Comparison of ENCODE assay signal across 2 cellular contexts in the genomic region with DNA sequence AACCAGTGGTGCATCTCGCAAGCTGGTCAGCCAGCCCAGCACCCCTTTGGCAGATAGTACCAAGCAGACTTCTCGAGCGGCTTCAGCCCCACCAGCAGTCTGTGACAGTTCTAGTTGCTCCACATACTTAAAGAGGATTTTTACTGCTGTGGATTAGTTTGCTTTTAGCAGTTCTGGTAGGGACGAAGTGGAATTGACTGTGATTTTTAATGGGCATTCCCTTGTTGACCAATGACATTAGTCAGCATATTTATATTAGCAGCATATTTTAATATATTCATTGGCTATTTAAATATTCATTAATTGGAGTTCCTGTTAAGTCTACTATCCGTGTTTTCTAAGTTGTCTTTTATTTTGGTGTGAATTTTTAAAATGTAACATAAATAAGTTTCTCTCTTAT.
TF ChIP-seq lines count a peak whose summit lies in the region.

No MANE protein-coding gene starts in this region.

TF ChIP-seq in HepG2, 621 proteins besides CTCF, POLR2A, EP300 and RAD21 (continued from another document):
- TF ChIP-seq, protein P1, sequence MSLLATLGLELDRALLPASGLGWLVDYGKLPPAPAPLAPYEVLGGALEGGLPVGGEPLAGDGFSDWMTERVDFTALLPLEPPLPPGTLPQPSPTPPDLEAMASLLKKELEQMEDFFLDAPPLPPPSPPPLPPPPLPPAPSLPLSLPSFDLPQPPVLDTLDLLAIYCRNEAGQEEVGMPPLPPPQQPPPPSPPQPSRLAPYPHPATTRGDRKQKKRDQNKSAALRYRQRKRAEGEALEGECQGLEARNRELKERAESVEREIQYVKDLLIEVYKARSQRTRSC (CRISPR knock-in tag; IDR thresholded peaks at IDR 0.05; ENCODE audit: low read depth), result no peak
- TF ChIP-seq ZNF205 (CRISPR knock-in tag; IDR thresholded peaks at IDR 0.05) (no peak), ZNF431 (CRISPR knock-in tag; IDR thresholded peaks at IDR 0.05; ENCODE audit: borderline replicate concordance, low read depth) (no peak), GPN1 (CRISPR knock-in tag; IDR thresholded peaks at IDR 0.05; ENCODE audit: borderline replicate concordance) (no peak), YY1 (IDR thresholded peaks at IDR 0.05; ENCODE audit: insufficient read depth, insufficient replicate concordance, low read depth, low read length) (no peak), GMEB1 (CRISPR knock-in tag; IDR thresholded peaks at IDR 0.05; ENCODE audit: borderline replicate concordance) (no peak), HINFP (CRISPR knock-in tag; IDR thresholded peaks at IDR 0.05; ENCODE audit: low read depth) (no peak), SOX5 (CRISPR knock-in tag; IDR thresholded peaks at IDR 0.05; ENCODE audit: borderline replicate concordance) (no peak), ZNF607 (CRISPR knock-in tag; IDR thresholded peaks at IDR 0.05; ENCODE audit: borderline replicate concordance) (no peak)

TF ChIP-seq in K562, 482 proteins besides CTCF, POLR2A, EP300 and RAD21 (continued from another document):
- TF ChIP-seq ATF4 (CRISPR knock-in tag; IDR thresholded peaks at IDR 0.05) (no peak), ZC3H4 (CRISPR knock-in tag; IDR thresholded peaks at IDR 0.05; ENCODE audit: borderline replicate concordance) (no peak), NR3C1 (CRISPR knock-in tag; IDR thresholded peaks at IDR 0.05) (no peak), SAP30 (IDR thresholded peaks at IDR 0.05; ENCODE audit: borderline replicate concordance, insufficient read depth, low read depth, low read length, poor library complexity, severe bottlenecking) (no peak), NEUROD1 (IDR thresholded peaks at IDR 0.05; ENCODE audit: borderline replicate concordance, low read depth, low read length, partially characterized antibody) (no peak), TCFL5 (CRISPR knock-in tag; conservative IDR thresholded peaks at IDR 0.05) (no peak), ETS1 (conservative IDR thresholded peaks at IDR 0.05; ENCODE audit: control insufficient read depth, low read depth, low read length) (no peak), MAFG (tag; conservative IDR thresholded peaks at IDR 0.05) (peak; percentile 38; the same call in 1 of the 2 replicates), ZNF830 (CRISPR knock-in tag; IDR thresholded peaks at IDR 0.05) (no peak), ATF7 (IDR thresholded peaks at IDR 0.05) (no peak), C11orf30 (IDR thresholded peaks at IDR 0.05; ENCODE audit: low read depth) (peak; percentile 22; the same call in 1 of the 2 replicates), CCNT2 (IDR thresholded peaks at IDR 0.05; ENCODE audit: borderline replicate concordance, extremely low read depth, insufficient read length, low read depth, low read length) (no peak), RBM15 (IDR thresholded peaks at IDR 0.05; ENCODE audit: insufficient read depth, low read length) (no peak), U2AF1 (optimal IDR thresholded peaks at IDR 0.05; ENCODE audit: low read depth, low read length) (no peak)
- TF ChIP-seq, protein P2, sequence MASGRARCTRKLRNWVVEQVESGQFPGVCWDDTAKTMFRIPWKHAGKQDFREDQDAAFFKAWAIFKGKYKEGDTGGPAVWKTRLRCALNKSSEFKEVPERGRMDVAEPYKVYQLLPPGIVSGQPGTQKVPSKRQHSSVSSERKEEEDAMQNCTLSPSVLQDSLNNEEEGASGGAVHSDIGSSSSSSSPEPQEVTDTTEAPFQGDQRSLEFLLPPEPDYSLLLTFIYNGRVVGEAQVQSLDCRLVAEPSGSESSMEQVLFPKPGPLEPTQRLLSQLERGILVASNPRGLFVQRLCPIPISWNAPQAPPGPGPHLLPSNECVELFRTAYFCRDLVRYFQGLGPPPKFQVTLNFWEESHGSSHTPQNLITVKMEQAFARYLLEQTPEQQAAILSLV (tag; IDR thresholded peaks at IDR 0.05), result no peak
- TF ChIP-seq, protein P3, sequence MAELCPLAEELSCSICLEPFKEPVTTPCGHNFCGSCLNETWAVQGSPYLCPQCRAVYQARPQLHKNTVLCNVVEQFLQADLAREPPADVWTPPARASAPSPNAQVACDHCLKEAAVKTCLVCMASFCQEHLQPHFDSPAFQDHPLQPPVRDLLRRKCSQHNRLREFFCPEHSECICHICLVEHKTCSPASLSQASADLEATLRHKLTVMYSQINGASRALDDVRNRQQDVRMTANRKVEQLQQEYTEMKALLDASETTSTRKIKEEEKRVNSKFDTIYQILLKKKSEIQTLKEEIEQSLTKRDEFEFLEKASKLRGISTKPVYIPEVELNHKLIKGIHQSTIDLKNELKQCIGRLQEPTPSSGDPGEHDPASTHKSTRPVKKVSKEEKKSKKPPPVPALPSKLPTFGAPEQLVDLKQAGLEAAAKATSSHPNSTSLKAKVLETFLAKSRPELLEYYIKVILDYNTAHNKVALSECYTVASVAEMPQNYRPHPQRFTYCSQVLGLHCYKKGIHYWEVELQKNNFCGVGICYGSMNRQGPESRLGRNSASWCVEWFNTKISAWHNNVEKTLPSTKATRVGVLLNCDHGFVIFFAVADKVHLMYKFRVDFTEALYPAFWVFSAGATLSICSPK (IDR thresholded peaks at IDR 0.05; ENCODE audit: borderline replicate concordance), result no peak
